In genomic region chr16:29717113-29717512, GRCh38 we compare ENCODE assay signal across 21 cellular contexts. TPM values are rescaled to one million over a fixed set of nuclear protein-coding genes. Genes with fewer than 3 reads are reported as not detected.
A peak's percentile ranks its signal among the peaks of the same experiment; 100 is the strongest.
DNase-seq lines count a peak whose midpoint lies in the region; ATAC-seq and TF ChIP-seq lines count a peak whose summit lies in the region.
"Had no signal": no experiment of that assay in that cellular context is flagged by ENCODE, and none has a peak within 500 bp of the region (broad histone marks: within the 10 kb centered on the region; RNA-seq: fewer than 3 reads in every experiment).

No MANE protein-coding gene starts in this region.

- no peak for TF ChIP-seq POLR2A in spleen (IDR thresholded peaks at IDR 0.05)

- intact Hi-C loops in spleen (cut with DNase I; ENCODE audit: low total_unique reads): no loop called here

- H3K4me1 ChIP-seq in spleen: peaks cover 0 to 15% (median 2%) of the 10 kb centered on the region in 6 donors
- H3K4me1 ChIP-seq: BE2C had no signal

- H3K27me3 ChIP-seq in spleen (replicated peaks in 1 of 7): no peaks in the 10 kb centered on the region
- H3K27me3 ChIP-seq: BE2C; BLaER1 treated with 17β-estradiol and CSF1 and Interleukin-3, amounts not matched to agents 10 nM and 100 nM had no signal

- no peak overlapping the region for H3K27ac ChIP-seq in spleen
- H3K27ac ChIP-seq: 22Rv1; BLaER1 treated with 17β-estradiol and CSF1 and Interleukin-3, amounts not matched to agents 10 nM and 100 nM had no signal

- WGBS in spleen, 5 donors: 86 to 94% (median 88%) methylated on average over 7 of the region's 7 CpGs

- DNase-seq in activated effector memory CD4-positive, alpha-beta T cell treated with anti-CD3 and anti-CD28 coated beads, Interleukin-2, amount 50 U/mL, for 16 hours: peak; percentile 51
- no peak for DNase-seq in activated effector memory CD4-positive, alpha-beta T cell treated with Interleukin-2 at 50 U/mL for 16 hours
- no peak for DNase-seq in left lobe of liver (ENCODE audit: low spot score)
- peak; percentile 23 for DNase-seq in spleen
- DNase-seq in medulla oblongata (ENCODE audit: extremely low spot score): no peak
- DNase-seq in AML-193 (lab: John Stamatoyannopoulos, UW): no peak
- no peak for DNase-seq in NCI-H446 treated with DMSO at 0.1 percent for 48 hours (lab: John Stamatoyannopoulos, UW)
- DNase-seq: BE2C; CD4-positive, alpha-beta T cell; CD8-positive, alpha-beta memory T cell; DMS 273 treated with DMSO at 0.1 percent for 48 hours; DMS79; EL; GDM1; H9 had no signal

- ATAC-seq in left lobe of liver: peak; percentile 52
- no peak for ATAC-seq in GM21717 (IDR thresholded peaks at IDR 0.05; ENCODE audit: unreplicated experiment)
- ATAC-seq: GM12878, HCT116 had no signal

- TF ChIP-seq CTCF in spleen (IDR thresholded peaks at IDR 0.05 in 8 of 11, conservative IDR thresholded peaks at IDR 0.05 in 3 of 11): no peak

- H3K9me3 ChIP-seq in spleen: no peaks in the 10 kb centered on the region
- H3K9me3 ChIP-seq: BE2C had no signal

- H3K36me3 ChIP-seq in spleen: no peaks in the 10 kb centered on the region
- H3K36me3 ChIP-seq: BE2C; BLaER1 treated with 17β-estradiol and CSF1 and Interleukin-3, amounts not matched to agents 10 nM and 100 nM had no signal

- no peak overlapping the region for H3K4me3 ChIP-seq in spleen
- H3K4me3 ChIP-seq: BLaER1 treated with 17β-estradiol and CSF1 and Interleukin-3, amounts not matched to agents 10 nM and 100 nM; GM12878 had no signal

RNA-seq across cellular contexts. Expression of gene C16orf54, which starts 28.7 kb away (rescaled TPM):
- total RNA-seq in left lobe of liver: 0.53 TPM
- total RNA-seq in spleen: 10 to 100 TPM; 34.5 to 46.0 (median 40.5) TPM
- polyA plus RNA-seq in spleen: 10 to 100 TPM; 15.6 to 21.0 (median 16.6) TPM
- total RNA-seq: H9 had no signal
- polyA plus RNA-seq: AG04450 had no signal

RNA-seq across cellular contexts. Expression of gene QPRT, which starts 38.1 kb away (rescaled TPM):
- 143 TPM for total RNA-seq in left lobe of liver
- 10 to 100 TPM in 6 of 7 donors, 1 to 10 TPM in 1; 8.8 to 37.2 (median 21.7) TPM for total RNA-seq in spleen
- 1 to 10 TPM; 3.3 to 8.0 (median 7.5) TPM for polyA plus RNA-seq in spleen

RNA-seq across cellular contexts. Expression of gene SPN, which starts 54.1 kb away (rescaled TPM):
- total RNA-seq in left lobe of liver: 1.3 TPM
- 10 to 100 TPM; 21.6 to 46.4 (median 28.7) TPM for total RNA-seq in spleen
- polyA plus RNA-seq in spleen: 1 to 10 TPM; 3.9 to 9.1 (median 7.3) TPM

Comparison
In these comparisons a context has a peak if more than half of its experiments do, and no peak if none do; other contexts are left out.
1. DNase-seq: peak in activated effector memory CD4-positive, alpha-beta T cell treated with anti-CD3 and anti-CD28 coated beads, Interleukin-2, amount 50 U/mL, for 16 hours (single experiment) and spleen (single experiment); none in activated effector memory CD4-positive, alpha-beta T cell treated with Interleukin-2 at 50 U/mL for 16 hours (single experiment), left lobe of liver (single experiment), medulla oblongata (single experiment), AML-193 (0 of 2) and NCI-H446 treated with DMSO at 0.1 percent for 48 hours (single experiment).
2. RNA of gene C16orf54, which starts 28.7 kb away (total RNA-seq): 34.5 to 46.0 TPM in spleen; 0.53 TPM in left lobe of liver (single experiment); every median in the first group is over 10 times any median in the second.